In genomic region chr22:19943665-19944026, GRCh38 we compare ENCODE assay signal across 8 cellular contexts. TPM values are rescaled to one million over a fixed set of nuclear protein-coding genes. Genes with fewer than 3 reads are reported as not detected.
A peak's percentile ranks its signal among the peaks of the same experiment; 100 is the strongest.
DNase-seq lines count a peak whose midpoint lies in the region; ATAC-seq and TF ChIP-seq lines count a peak whose summit lies in the region.

No MANE protein-coding gene starts in this region.

- H2AFZ ChIP-seq in DND-41 (ENCODE audit: low read depth, low read length), result no peak overlapping the region

- DNase-seq in DND-41 (peak; percentile 87), LoVo (ENCODE audit: low spot score) (peak; percentile 41), breast epithelium (ENCODE audit: low spot score in 2 of 2) (no peak), NCI-H82 treated with DMSO at 0.1 percent for 48 hours (lab: John Stamatoyannopoulos, UW; ENCODE audit: unreplicated experiment) (no peak), ecto neural progenitor cell (ENCODE audit: low spot score) (no peak)
- no peak for DNase-seq in stimulated activated naive CD4-positive, alpha-beta T cell treated with Interleukin-2 at 50 U/mL for 16 hours (lab: John Stamatoyannopoulos, UW)

- peak overlapping the region; percentile 90 for H3K4me2 ChIP-seq in DND-41 (ENCODE audit: insufficient read depth, low read length)

- H3K9me3 ChIP-seq in DND-41 (ENCODE audit: insufficient read depth, low read length, severe bottlenecking) (no peaks in the 10 kb centered on the region), breast epithelium (no peaks in the 10 kb centered on the region), muscle layer of duodenum (ENCODE audit: control insufficient read depth in 1 of 2, low read length in 2 of 2) (no peaks in the 10 kb centered on the region)

- peak overlapping the region; percentile 98 for H3K27ac ChIP-seq in DND-41 (ENCODE audit: low read length)
- peak overlapping the region; percentile 94 to 98 for H3K27ac ChIP-seq in breast epithelium
- H3K27ac ChIP-seq in muscle layer of duodenum (ENCODE audit: low read length), result peak overlapping the region; percentile 96

- TF ChIP-seq CTCF in DND-41 (IDR thresholded peaks at IDR 0.05; ENCODE audit: borderline replicate concordance, extremely low read depth, low read length, poor library complexity, severe bottlenecking), result peak; percentile 44
- no peak for TF ChIP-seq CTCF in breast epithelium (IDR thresholded peaks at IDR 0.05)

- H3K4me1 ChIP-seq in DND-41 (ENCODE audit: insufficient read depth, low read length) (peaks cover 41% of the 10 kb centered on the region), breast epithelium (peaks cover 0 to 11% of the 10 kb centered on the region in 2 donors), muscle layer of duodenum (ENCODE audit: control insufficient read depth in 1 of 2, insufficient read depth in 2 of 2, low read length in 2 of 2) (peaks cover 14 to 25% of the 10 kb centered on the region in 2 donors)

- H3K9ac ChIP-seq in DND-41 (ENCODE audit: low read depth, low read length), result peak overlapping the region; percentile 94

- ATAC-seq in DND-41 (ENCODE audit: insufficient read depth, low read depth) (peak; percentile 84), GM18870 (IDR thresholded peaks at IDR 0.05; ENCODE audit: unreplicated experiment) (no peak)

- no peak for TF ChIP-seq POLR2A in breast epithelium (IDR thresholded peaks at IDR 0.05)

- intact Hi-C loops in breast epithelium (cut with DNase I; ENCODE audit: low total_unique reads), result no loop called here

- H4K20me1 ChIP-seq in DND-41 (ENCODE audit: insufficient read depth, low read length), result peaks cover 12% of the 10 kb centered on the region; the same call in 1 of the 2 replicates

- H3K36me3 ChIP-seq in DND-41 (ENCODE audit: insufficient read depth, low read length) (peaks cover 19% of the 10 kb centered on the region), breast epithelium (no peaks in the 10 kb centered on the region), muscle layer of duodenum (ENCODE audit: control insufficient read depth in 1 of 2, insufficient read depth in 2 of 2, low read length in 2 of 2) (peaks cover 0 to 13% of the 10 kb centered on the region in 2 donors)

- H3K79me2 ChIP-seq in DND-41 (ENCODE audit: insufficient read depth, low read length), result peaks cover 78% of the 10 kb centered on the region

- H3K27me3 ChIP-seq in DND-41 (ENCODE audit: insufficient read depth, low read length, poor library complexity) (no peaks in the 10 kb centered on the region), breast epithelium (no peaks in the 10 kb centered on the region), muscle layer of duodenum (ENCODE audit: low read depth, low read length) (no peaks in the 10 kb centered on the region)

- H3K4me3 ChIP-seq in DND-41 (ENCODE audit: low read depth in 1 of 2, low read length in 2 of 2) (peak overlapping the region in 1 of 2 experiments; percentile 32; a peak in 2 of 4 replicates), breast epithelium (no peak overlapping the region), muscle layer of duodenum (ENCODE audit: low read depth in 1 of 2, low read length in 2 of 2) (no peak overlapping the region)

RNA-seq across cellular contexts. Expression of gene TXNRD2, which starts 2.0 kb away (rescaled TPM):
- total RNA-seq in breast epithelium, result 10 to 100 TPM; 13.8 to 22.8 (median 20.6) TPM

RNA-seq across cellular contexts. Expression of gene COMT, which starts 2.1 kb away (rescaled TPM):
- total RNA-seq in breast epithelium, result 100 to 1,000 TPM; 136 to 198 (median 196) TPM

Comparison
In these comparisons a context has a peak if more than half of its experiments do, and no peak if none do; other contexts are left out.
1. DNase-seq: peak in DND-41 (single experiment) and LoVo (single experiment); none in breast epithelium (0 of 2), NCI-H82 treated with DMSO at 0.1 percent for 48 hours (single experiment), stimulated activated naive CD4-positive, alpha-beta T cell treated with Interleukin-2 at 50 U/mL for 16 hours (single experiment) and ecto neural progenitor cell (single experiment).
2. Peak in every context shown above with its lines, with median percentiles within 50 percentile points of each other: H3K27ac ChIP-seq.